ENCODE assay signal across 8 cellular contexts in the genomic region with DNA sequence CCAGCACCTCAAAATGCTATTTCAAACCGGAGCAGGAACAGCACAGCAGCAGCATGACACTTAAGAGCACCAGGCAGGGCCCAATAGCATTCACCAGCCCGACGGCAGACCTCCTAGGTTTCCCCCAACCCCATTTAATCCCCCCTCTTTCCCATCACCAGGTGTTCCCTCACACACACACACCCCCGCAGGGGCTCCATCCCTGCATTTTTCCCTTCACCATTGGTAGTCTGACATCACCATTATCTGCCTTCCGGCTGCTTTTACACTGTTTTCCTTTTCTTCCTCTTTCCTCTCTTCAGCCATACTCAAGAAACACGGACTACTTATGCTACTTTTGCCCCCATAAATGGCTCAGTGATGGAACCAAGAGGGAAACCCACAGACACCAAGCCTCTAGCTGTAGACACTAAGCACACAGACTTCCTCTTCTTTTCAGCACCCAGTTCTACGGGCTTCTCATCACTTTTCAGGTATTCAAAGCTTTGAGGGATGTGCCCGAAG.
DNase-seq lines count a peak whose midpoint lies in the region; TF ChIP-seq lines count a peak whose summit lies in the region.

No MANE protein-coding gene starts in this region.

- H4K20me1 ChIP-seq in KMS-11 (ENCODE audit: insufficient read depth): no peaks in the 10 kb centered on the region

- intact Hi-C loops in Calu3 (cut with micrococcal nuclease; ENCODE audit: unreplicated experiment): no loop called here

- CTCF ChIA-PET in AG04449 (lab: Yijun Ruan, JAX) (interaction anchor here (0.8 to 1.9 kb wide), 3 partner anchors 10 to 297 kb away, joined by 3 to 4 read pairs (median 3); no protein-coding TSS in a partner anchor), HEK293T (lab: Yijun Ruan, JAX) (interaction anchor here (0.9 to 1.3 kb wide), 3 partner anchors 11 to 305 kb away, joined by 3 to 4 read pairs (median 3); no protein-coding TSS in a partner anchor), Calu3 (lab: Charles Lee) (no interaction called here)

- H3K36me3 ChIP-seq in KMS-11 (ENCODE audit: insufficient read depth) (no peaks in the 10 kb centered on the region), mesenchymal stem cell (ENCODE audit: control insufficient read depth in 1 of 2, insufficient read depth in 2 of 2, low read depth in 1 of 2, low read length in 2 of 2) (no peaks in the 10 kb centered on the region)

- no peak overlapping the region for H4K91ac ChIP-seq in mesenchymal stem cell (ENCODE audit: low read length)

- no peak overlapping the region for H2BK12ac ChIP-seq in mesenchymal stem cell (ENCODE audit: low read length in 2 of 2)

- no peaks in the 10 kb centered on the region for H3K27me3 ChIP-seq in KMS-11 (ENCODE audit: insufficient read depth, low read depth)
- H3K27me3 ChIP-seq in mesenchymal stem cell (ENCODE audit: control insufficient read depth in 1 of 2, insufficient read depth in 1 of 2, low read length in 2 of 2): no peaks in the 10 kb centered on the region

- H2BK5ac ChIP-seq in mesenchymal stem cell (ENCODE audit: low read depth, low read length, poor library complexity, severe bottlenecking): no peak overlapping the region

- H3K27ac Mint-ChIP-seq in Calu3 (ENCODE audit: unreplicated experiment): no peak overlapping the region

- H3K36me3 Mint-ChIP-seq in Calu3 (ENCODE audit: insufficient read depth, unreplicated experiment): peaks cover 12% of the 10 kb centered on the region

- H3K4ac ChIP-seq in mesenchymal stem cell (ENCODE audit: low read depth in 1 of 2, low read length in 2 of 2): no peak overlapping the region

- H2BK120ac ChIP-seq in mesenchymal stem cell (ENCODE audit: low read depth, low read length): no peak overlapping the region

- no TSS peak for BruUV-seq in Calu3 (replicated peaks; lab: Mats Ljungman, UMichigan)

- H2BK15ac ChIP-seq in mesenchymal stem cell (ENCODE audit: low read depth, poor library complexity, severe bottlenecking): no peak overlapping the region

- POLR2A ChIA-PET in AG04449 (lab: Yijun Ruan, JAX) (no interaction called here), HEK293T (lab: Yijun Ruan, JAX) (interaction anchor here (1.1 to 2.0 kb wide), 3 partner anchors 25 to 62 kb away, joined by 3 to 6 read pairs (median 5); no protein-coding TSS in a partner anchor)

- TF ChIP-seq CTCF in AG04449 (IDR thresholded peaks at IDR 0.05; ENCODE audit: insufficient read depth, low read length, missing control alignments) (no peak), KMS-11 (conservative IDR thresholded peaks at IDR 0.05; ENCODE audit: low read depth, low read length) (no peak), cardiac fibroblast (IDR thresholded peaks at IDR 0.05; ENCODE audit: low read depth, low read length) (no peak), Calu3 (IDR thresholded peaks at IDR 0.05; ENCODE audit: unreplicated experiment) (no peak)

- H3K9ac ChIP-seq in KMS-11 (peak overlapping the region; percentile 46; the same call in 1 of the 2 replicates), mesenchymal stem cell (ENCODE audit: low read length) (peak overlapping the region; percentile 93)

- H3K9me3 Mint-ChIP-seq in Calu3 (ENCODE audit: low read depth, unreplicated experiment): no peaks in the 10 kb centered on the region

- H3K4me3 ChIP-seq in AG04449 (ENCODE audit: low read depth, low read length) (peak overlapping the region; percentile 71), KMS-11 (IDR thresholded peaks at IDR 0.05; ENCODE audit: insufficient read depth, low read depth, low read length) (no peak overlapping the region), cardiac fibroblast (replicated peaks in 1 of 2; ENCODE audit: low read depth in 2 of 2, low read length in 2 of 2) (peak overlapping the region; percentile 70 to 79), mesenchymal stem cell (ENCODE audit: insufficient read depth in 1 of 2, low read depth in 1 of 2, low read length in 2 of 2) (peak overlapping the region in 1 of 2 experiments; percentile 93)

- H3K4me1 ChIP-seq in KMS-11 (ENCODE audit: low read depth, poor library complexity, severe bottlenecking) (peaks cover 12% of the 10 kb centered on the region), mesenchymal stem cell (ENCODE audit: control insufficient read depth, insufficient read depth, low read depth, low read length) (peaks cover 4% of the 10 kb centered on the region)

- H3K79me1 ChIP-seq in mesenchymal stem cell (replicated peaks; ENCODE audit: low read length, poor library complexity, severe bottlenecking): peaks cover 13% of the 10 kb centered on the region

- no peak overlapping the region for H2AK5ac ChIP-seq in mesenchymal stem cell (ENCODE audit: low read length, severe bottlenecking)

- no peak for DNase-seq in AG04449 (ENCODE audit: low read depth, low spot score)
- DNase-seq in cardiac fibroblast (ENCODE audit: low read depth in 2 of 2): peak; percentile 25 to 32
- peak; percentile 40 for DNase-seq in mesenchymal stem cell
- DNase-seq in HEK293T (ENCODE audit: extremely low spot score): no peak
- no peak for DNase-seq in Calu3
- no peak for DNase-seq in LoVo (ENCODE audit: low spot score)
- DNase-seq in globus pallidus (ENCODE audit: low spot score): no peak

- no peaks in the 10 kb centered on the region for H3K9me3 ChIP-seq in mesenchymal stem cell (ENCODE audit: control insufficient read depth, low read length)

- 4% methylated on average over 8 of the region's 8 CpGs for WGBS in mesenchymal stem cell

- no peak overlapping the region for H3K23ac ChIP-seq in mesenchymal stem cell (ENCODE audit: low read length in 2 of 2)

- no peaks in the 10 kb centered on the region for H3K4me1 Mint-ChIP-seq in Calu3 (ENCODE audit: low read depth, unreplicated experiment)

- H3K27me3 Mint-ChIP-seq in Calu3 (ENCODE audit: unreplicated experiment): peaks cover 75% of the 10 kb centered on the region

- H3K79me2 ChIP-seq in KMS-11 (ENCODE audit: insufficient read depth, low read depth): no peaks in the 10 kb centered on the region

- H3K27ac ChIP-seq in KMS-11 (no peak overlapping the region), mesenchymal stem cell (ENCODE audit: low read length, poor library complexity, severe bottlenecking) (no peak overlapping the region)

- no peak overlapping the region for H4K8ac ChIP-seq in mesenchymal stem cell (ENCODE audit: low read length)

- peak overlapping the region; percentile 72; the same call in 1 of the 2 replicates for H2AFZ ChIP-seq in KMS-11 (ENCODE audit: low read depth)
- no peak overlapping the region for H2AFZ ChIP-seq in mesenchymal stem cell (ENCODE audit: low read depth, low read length)

- H3K18ac ChIP-seq in mesenchymal stem cell (ENCODE audit: low read depth in 1 of 2, low read length in 2 of 2): peak overlapping the region in 1 of 2 experiments; percentile 24

- H3K4me2 ChIP-seq in KMS-11: peak overlapping the region; percentile 68
- H3K4me2 ChIP-seq in mesenchymal stem cell (ENCODE audit: low read length, poor library complexity, severe bottlenecking): peak overlapping the region; percentile 89

- no peak overlapping the region for H3K4me3 Mint-ChIP-seq in Calu3 (ENCODE audit: low read depth, unreplicated experiment)

- H3K14ac ChIP-seq in mesenchymal stem cell (ENCODE audit: low read length in 2 of 2): no peak overlapping the region

TF ChIP-seq in HEK293T, 16 proteins besides CTCF, POLR2A, EP300 and RAD21:
- TF ChIP-seq ARNT (IDR thresholded peaks at IDR 0.05): no peak

Comparison
In these comparisons a context has a peak if more than half of its experiments do, and no peak if none do; other contexts are left out.
1. DNase-seq: peak in cardiac fibroblast (2 of 2) and mesenchymal stem cell (single experiment); none in AG04449 (single experiment), HEK293T (single experiment), Calu3 (single experiment), LoVo (single experiment) and globus pallidus (single experiment).